ENCODE assay signal across 1 cellular context in the genomic region with DNA sequence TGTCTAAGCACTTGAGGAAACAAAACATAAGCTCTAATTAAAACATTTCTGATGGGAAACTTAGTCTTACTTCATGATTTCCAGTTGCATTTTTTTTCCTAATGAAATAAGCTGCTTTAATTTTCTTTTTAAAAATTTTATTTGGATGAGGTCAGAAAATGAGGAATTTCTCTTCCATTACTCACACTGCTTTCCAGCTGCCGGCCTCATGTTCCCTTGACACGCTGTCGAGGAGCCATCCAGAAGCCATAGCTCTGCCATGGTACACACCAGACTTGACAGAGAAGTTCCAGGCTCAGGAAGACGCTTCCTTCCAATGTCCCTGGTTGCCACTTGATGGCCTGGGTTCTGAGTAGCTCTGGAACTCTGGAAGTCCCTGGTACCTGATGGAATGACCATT.
A peak's percentile ranks its signal among the peaks of the same experiment; 100 is the strongest.
TF ChIP-seq lines count a peak whose summit lies in the region.

No MANE protein-coding gene starts in this region.

TF ChIP-seq in SK-N-SH, 30 proteins besides CTCF, POLR2A, EP300 and RAD21 (continued from another document):
- TF ChIP-seq, protein P1, sequence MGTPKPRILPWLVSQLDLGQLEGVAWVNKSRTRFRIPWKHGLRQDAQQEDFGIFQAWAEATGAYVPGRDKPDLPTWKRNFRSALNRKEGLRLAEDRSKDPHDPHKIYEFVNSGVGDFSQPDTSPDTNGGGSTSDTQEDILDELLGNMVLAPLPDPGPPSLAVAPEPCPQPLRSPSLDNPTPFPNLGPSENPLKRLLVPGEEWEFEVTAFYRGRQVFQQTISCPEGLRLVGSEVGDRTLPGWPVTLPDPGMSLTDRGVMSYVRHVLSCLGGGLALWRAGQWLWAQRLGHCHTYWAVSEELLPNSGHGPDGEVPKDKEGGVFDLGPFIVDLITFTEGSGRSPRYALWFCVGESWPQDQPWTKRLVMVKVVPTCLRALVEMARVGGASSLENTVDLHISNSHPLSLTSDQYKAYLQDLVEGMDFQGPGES (IDR thresholded peaks at IDR 0.05; ENCODE audit: low read depth, low read length), result no peak
- TF ChIP-seq RCOR1 (IDR thresholded peaks at IDR 0.05; ENCODE audit: low read length) (no peak), RXRA (IDR thresholded peaks at IDR 0.05; ENCODE audit: borderline replicate concordance, low read depth) (no peak), FOXM1 (IDR thresholded peaks at IDR 0.05; ENCODE audit: low read depth) (no peak), ELF1 (IDR thresholded peaks at IDR 0.05) (no peak), FOSL2 (IDR thresholded peaks at IDR 0.05; ENCODE audit: borderline replicate concordance, low read depth) (peak; percentile 33; the same call in 1 of the 2 replicates), SIN3A (IDR thresholded peaks at IDR 0.05; ENCODE audit: borderline replicate concordance, low read depth, low read length) (no peak), GABPA (IDR thresholded peaks at IDR 0.05; ENCODE audit: low read depth) (no peak)
